ENCODE assay signal across 8 cellular contexts in the genomic region with DNA sequence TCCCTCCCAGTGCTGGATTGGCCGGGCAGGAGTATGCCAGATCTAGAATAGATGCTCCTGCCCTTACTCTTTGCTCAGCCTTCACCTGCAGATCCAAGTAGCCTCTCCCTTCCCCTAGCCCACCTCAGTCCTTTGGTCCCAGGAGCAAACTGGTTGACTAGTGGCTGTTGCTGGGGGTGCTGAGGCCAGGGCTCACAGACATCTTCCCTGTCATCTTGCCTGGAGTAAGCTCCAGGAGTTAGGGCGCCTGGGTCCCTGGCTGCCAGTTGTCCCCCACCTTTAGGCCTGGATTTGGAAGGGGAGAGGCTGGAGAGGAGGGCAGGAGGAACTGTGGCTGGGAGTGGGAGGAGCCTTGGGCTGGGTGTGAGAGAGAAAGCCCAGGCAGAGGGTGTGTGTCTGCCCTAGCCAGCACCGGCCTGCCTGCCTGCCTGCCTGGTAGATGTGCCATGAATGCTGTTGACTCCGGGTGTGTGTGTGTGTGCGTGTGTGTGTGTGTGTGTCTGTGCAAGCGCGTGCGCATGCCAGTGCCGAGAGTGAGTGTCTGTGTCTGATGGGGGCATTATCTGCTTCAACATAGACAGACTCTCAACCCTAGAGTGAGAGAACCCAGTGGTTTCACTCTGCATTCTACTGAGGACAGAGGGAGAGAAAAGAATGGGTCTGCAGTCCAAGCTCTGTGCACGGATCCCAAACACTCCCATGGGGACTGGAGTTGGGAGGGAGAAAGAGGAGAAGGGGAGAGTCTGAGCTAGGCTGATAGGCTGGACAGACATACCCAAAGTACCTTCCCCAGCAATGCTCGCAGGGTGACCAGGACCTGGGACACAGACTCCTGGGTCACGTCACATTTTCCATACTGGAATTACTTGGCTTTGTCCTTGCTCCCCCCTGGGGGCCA. TPM values are rescaled to one million over a fixed set of nuclear protein-coding genes. Genes with fewer than 3 reads are reported as not detected.
DNase-seq lines count a peak whose midpoint lies in the region; ATAC-seq and TF ChIP-seq lines count a peak whose summit lies in the region.

No MANE protein-coding gene starts in this region.

- no peaks in the 10 kb centered on the region for H3K36me3 ChIP-seq in SK-N-MC (ENCODE audit: insufficient read depth, low read length)
- no peaks in the 10 kb centered on the region for H3K36me3 ChIP-seq in lung (ENCODE audit: control insufficient read depth in 2 of 2, insufficient read depth in 2 of 2, low read length in 2 of 2)
- H3K36me3 ChIP-seq in tibial nerve: peaks cover 0 to 8% (median 0%) of the 10 kb centered on the region in 3 donors

- H3K4me3 ChIP-seq in AG04449 (ENCODE audit: low read depth, low read length) (peak overlapping the region; percentile 77), SK-N-MC (peak overlapping the region; percentile 87), lung (no peak overlapping the region), tibial nerve (peak overlapping the region; percentile 47 to 89 (median 74))

- H3K27me3 Mint-ChIP-seq in chondrocyte (ENCODE audit: low read depth): no peaks in the 10 kb centered on the region

- 32 to 36% methylated on average over 12 of the region's 12 CpGs for WGBS in lung, 2 donors
- WGBS in tibial nerve, 2 donors: 13 to 20% methylated on average over 12 of the region's 12 CpGs

- H3K27me3 ChIP-seq in lung (ENCODE audit: control insufficient read depth, insufficient read depth) (no peaks in the 10 kb centered on the region), tibial nerve (no peaks in the 10 kb centered on the region)

- TF ChIP-seq EP300 in tibial nerve (IDR thresholded peaks at IDR 0.05): no peak

- H3K4me1 ChIP-seq in lung (ENCODE audit: control insufficient read depth in 2 of 2, insufficient read depth in 2 of 2, low read length in 2 of 2) (peaks cover 4 to 22% of the 10 kb centered on the region in 2 donors), tibial nerve (peaks cover 0 to 67% (median 35%) of the 10 kb centered on the region in 4 donors)

- POLR2A ChIA-PET in AG04449 (lab: Yijun Ruan, JAX): no interaction called here

- no peaks in the 10 kb centered on the region for H3K36me3 Mint-ChIP-seq in chondrocyte (ENCODE audit: low read depth)

- peak overlapping the region; percentile 78 for H3K27ac ChIP-seq in SK-N-MC
- peak overlapping the region in 1 of 2 donors; percentile 60 for H3K27ac ChIP-seq in lung (ENCODE audit: low read depth in 1 of 2, low read length in 1 of 2)
- H3K27ac ChIP-seq in tibial nerve: peak overlapping the region; percentile 80 to 98 (median 92)

- ATAC-seq in GM21717 (IDR thresholded peaks at IDR 0.05; ENCODE audit: unreplicated experiment) (peak; percentile 23), lung (ENCODE audit: insufficient read depth, low FRiP score) (peak; percentile 56), HG03196 (IDR thresholded peaks at IDR 0.05; ENCODE audit: unreplicated experiment) (no peak), GM19455 (IDR thresholded peaks at IDR 0.05; ENCODE audit: unreplicated experiment) (no peak)

- peaks cover 35% of the 10 kb centered on the region for H3K4me1 Mint-ChIP-seq in chondrocyte (ENCODE audit: low read depth)

- H3K27ac Mint-ChIP-seq in chondrocyte (ENCODE audit: unreplicated experiment): peak overlapping the region; percentile 63

- H3K4me3 Mint-ChIP-seq in chondrocyte (ENCODE audit: unreplicated experiment): peak overlapping the region; percentile 81

- DNase-seq in AG04449 (ENCODE audit: low read depth, low spot score): no peak
- no peak for DNase-seq in SK-N-MC (ENCODE audit: low read depth, low spot score)
- no peak for DNase-seq in chondrocyte (ENCODE audit: low spot score)
- DNase-seq in lung (ENCODE audit: low spot score): no peak
- peak; percentile 48 to 54 for DNase-seq in tibial nerve (ENCODE audit: low spot score in 2 of 2)

- no peak for TF ChIP-seq CTCF in AG04449 (IDR thresholded peaks at IDR 0.05; ENCODE audit: insufficient read depth, low read length, missing control alignments)
- no peak for TF ChIP-seq CTCF in chondrocyte (IDR thresholded peaks at IDR 0.05)
- TF ChIP-seq CTCF in lung (IDR thresholded peaks at IDR 0.05; ENCODE audit: control extremely low read depth, extremely low read depth): no peak
- peak in 1 of 5 experiments; percentile 19 for TF ChIP-seq CTCF in tibial nerve (IDR thresholded peaks at IDR 0.05)

- CTCF ChIA-PET in AG04449 (lab: Yijun Ruan, JAX): interaction anchor here (1.0 to 5.4 kb wide), 4 partner anchors 9 to 92 kb away, joined by 3 to 26 read pairs (median 3); no protein-coding TSS in a partner anchor

- H3K9ac ChIP-seq in SK-N-MC (ENCODE audit: insufficient read length): peak overlapping the region; percentile 45

- H3K9me3 ChIP-seq in SK-N-MC (ENCODE audit: low read depth, low read length): no peaks in the 10 kb centered on the region
- H3K9me3 ChIP-seq in lung (ENCODE audit: control insufficient read depth in 2 of 2, insufficient read depth in 1 of 2, low read length in 1 of 2): no peaks in the 10 kb centered on the region
- no peaks in the 10 kb centered on the region for H3K9me3 ChIP-seq in tibial nerve

- TF ChIP-seq POLR2A in tibial nerve (IDR thresholded peaks at IDR 0.05): peak in 1 of 2 donors; percentile 17

- no peaks in the 10 kb centered on the region for H3K9me3 Mint-ChIP-seq in chondrocyte (ENCODE audit: low read depth)

RNA-seq across cellular contexts. Expression of a gene that starts 0.9 kb away (rescaled TPM):
- total RNA-seq in chondrocyte: 19.4 to 30.0 TPM (median 21.7 TPM) in 3 replicates
- 10 to 100 TPM; 27.8 to 29.7 TPM for total RNA-seq in lung
- polyA plus RNA-seq in lung: 10 to 100 TPM; 12.0 to 14.2 TPM
- total RNA-seq in tibial nerve: 10 to 100 TPM; 28.0 to 32.3 (median 31.4) TPM

RNA-seq across cellular contexts. Expression of a gene that starts 25.8 kb away (rescaled TPM):
- total RNA-seq in chondrocyte: 0.37 to 0.46 TPM in 2 of 3 replicates, not detected in the other
- 1 to 10 TPM; 2.3 to 7.9 TPM for total RNA-seq in lung
- polyA plus RNA-seq in lung: 1 to 10 TPM; 3.9 to 6.1 TPM
- total RNA-seq in tibial nerve: 10 to 100 TPM in 2 of 4 donors, 1 to 10 TPM in 2; 3.6 to 15.1 (median 8.9) TPM

RNA-seq across cellular contexts. Expression of a gene that starts 35.2 kb away (rescaled TPM):
- total RNA-seq in chondrocyte (4.0 to 5.5 TPM (median 4.8 TPM) in 3 replicates), lung (1 to 10 TPM; 2.0 to 6.7 TPM), tibial nerve (1 to 10 TPM in 3 of 4 donors, not detected in 1; 2.2 to 8.7 (median 2.5) TPM)
- polyA plus RNA-seq in lung: under 1 TPM; 0.77 to 0.97 TPM

RNA-seq across cellular contexts. Expression of a gene that starts 52.2 kb away (rescaled TPM):
- total RNA-seq in chondrocyte (24.3 to 34.6 TPM (median 27.1 TPM) in 3 replicates), lung (10 to 100 TPM; 30.1 to 48.8 TPM), tibial nerve (10 to 100 TPM; 52.4 to 90.6 (median 78.7) TPM)
- polyA plus RNA-seq in lung: 10 to 100 TPM; 21.7 to 36.5 TPM

RNA-seq across cellular contexts. Expression of a gene that starts 52.4 kb away (rescaled TPM):
- total RNA-seq in chondrocyte (27.3 to 36.7 TPM (median 28.0 TPM) in 3 replicates), lung (10 to 100 TPM; 28.0 to 37.4 TPM), tibial nerve (10 to 100 TPM; 10.2 to 67.7 (median 22.7) TPM)
- 1 to 10 TPM; 7.8 to 8.6 TPM for polyA plus RNA-seq in lung

Comparison
In these comparisons a context has a peak if more than half of its experiments do, and no peak if none do; other contexts are left out.
1. DNase-seq: peak in tibial nerve (2 of 2); none in AG04449 (single experiment), SK-N-MC (single experiment), chondrocyte (single experiment) and lung (single experiment).
2. ATAC-seq: peak in GM21717 (single experiment) and lung (single experiment); none in HG03196 (single experiment) and GM19455 (single experiment).